In the genomic region with DNA sequence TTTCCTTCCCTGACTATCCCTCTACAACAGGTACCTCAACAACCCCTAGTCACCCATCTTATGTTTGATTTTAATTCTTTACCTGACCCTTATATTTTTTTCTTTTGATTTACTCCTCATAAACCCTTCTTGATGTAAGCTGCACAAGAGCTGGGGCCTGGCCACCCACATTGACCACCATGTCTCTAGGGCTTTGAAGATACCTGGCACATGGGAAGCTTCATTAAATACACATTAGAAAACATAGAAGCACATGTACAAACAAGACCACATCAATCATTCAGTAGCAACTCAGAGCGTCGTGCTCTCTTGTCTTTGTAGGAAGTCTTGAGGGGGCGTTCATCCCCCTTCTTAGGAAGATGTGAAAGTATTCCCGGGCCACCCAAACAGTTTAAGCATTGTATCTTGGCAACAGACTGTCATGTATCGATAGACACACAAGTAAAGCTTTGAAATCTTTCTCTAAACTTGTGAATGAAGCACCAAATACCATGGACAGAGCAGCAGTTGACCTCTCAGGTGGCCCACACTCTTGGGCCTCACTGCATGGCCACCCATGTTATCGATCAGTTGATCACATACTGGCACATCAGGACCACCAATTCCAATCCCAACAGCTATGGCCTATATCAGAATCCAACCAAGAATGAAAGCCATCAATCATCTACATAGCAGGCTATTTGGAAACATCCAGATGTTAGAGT, we compare ENCODE assay signal across 16 cellular contexts.
DNase-seq lines count a peak whose midpoint lies in the region; ATAC-seq and TF ChIP-seq lines count a peak whose summit lies in the region.
"Had no signal": no experiment of that assay in that cellular context is flagged by ENCODE, and none has a peak within 500 bp of the region (broad histone marks: within the 10 kb centered on the region; RNA-seq: fewer than 3 reads in every experiment).

No MANE protein-coding gene starts in this region.

- no peak for TF ChIP-seq EP300 in Ishikawa (IDR thresholded peaks at IDR 0.05; ENCODE audit: borderline replicate concordance)

- intact Hi-C loops in cardiac septum (cut with DNase I) (no loop called here), left ventricle myocardium superior (cut with micrococcal nuclease) (no loop called here)

- peaks cover 24% of the 10 kb centered on the region for H3K4me1 Mint-ChIP-seq in osteocyte (ENCODE audit: unreplicated experiment)
- H3K4me1 Mint-ChIP-seq: CD14-positive monocyte; CD4-positive, alpha-beta memory T cell had no signal

- H3K9me3 Mint-ChIP-seq in osteocyte (ENCODE audit: unreplicated experiment), result no peaks in the 10 kb centered on the region

- H3K27ac Mint-ChIP-seq in osteocyte (ENCODE audit: unreplicated experiment), result peak overlapping the region; percentile 7
- H3K27ac Mint-ChIP-seq: CD4-positive, alpha-beta memory T cell had no signal

- H3K27me3 Mint-ChIP-seq in osteocyte (ENCODE audit: unreplicated experiment), result no peaks in the 10 kb centered on the region

- no peak overlapping the region for H3K4me3 Mint-ChIP-seq in osteocyte (ENCODE audit: unreplicated experiment)
- H3K4me3 Mint-ChIP-seq: CD14-positive monocyte had no signal

- no peak for TF ChIP-seq CTCF in osteocyte (IDR thresholded peaks at IDR 0.05)

- DNase-seq in cardiac septum (ENCODE audit: low spot score), result peak; percentile 59
- DNase-seq in left ventricle myocardium superior, result no peak
- DNase-seq in osteocyte (ENCODE audit: extremely low spot score, unreplicated experiment), result no peak
- no peak for DNase-seq in activated CD8-positive, alpha-beta memory T cell treated with anti-CD3 and anti-CD28 coated beads, Interleukin-2, amount 50 U/mL, for 4 hours
- no peak for DNase-seq in SKM-1 (lab: John Stamatoyannopoulos, UW; ENCODE audit: unreplicated experiment)
- DNase-seq: 8988T; CD4-positive, alpha-beta memory T cell; DMS153; DMS79; GDM1; GOT3; H7; IMR-90 had no signal

- no peak for TF ChIP-seq RAD21 in Ishikawa (IDR thresholded peaks at IDR 0.05; ENCODE audit: low read depth)

- peaks cover 32% of the 10 kb centered on the region for H3K36me3 Mint-ChIP-seq in osteocyte (ENCODE audit: unreplicated experiment)
- H3K36me3 Mint-ChIP-seq: CD4-positive, alpha-beta memory T cell had no signal

- no peak for ATAC-seq in left ventricle myocardium superior
- no peak for ATAC-seq in GM18520 (IDR thresholded peaks at IDR 0.05; ENCODE audit: unreplicated experiment)

TF ChIP-seq in Ishikawa, 13 proteins besides CTCF, POLR2A, EP300 and RAD21:
- TF ChIP-seq, protein P1, sequence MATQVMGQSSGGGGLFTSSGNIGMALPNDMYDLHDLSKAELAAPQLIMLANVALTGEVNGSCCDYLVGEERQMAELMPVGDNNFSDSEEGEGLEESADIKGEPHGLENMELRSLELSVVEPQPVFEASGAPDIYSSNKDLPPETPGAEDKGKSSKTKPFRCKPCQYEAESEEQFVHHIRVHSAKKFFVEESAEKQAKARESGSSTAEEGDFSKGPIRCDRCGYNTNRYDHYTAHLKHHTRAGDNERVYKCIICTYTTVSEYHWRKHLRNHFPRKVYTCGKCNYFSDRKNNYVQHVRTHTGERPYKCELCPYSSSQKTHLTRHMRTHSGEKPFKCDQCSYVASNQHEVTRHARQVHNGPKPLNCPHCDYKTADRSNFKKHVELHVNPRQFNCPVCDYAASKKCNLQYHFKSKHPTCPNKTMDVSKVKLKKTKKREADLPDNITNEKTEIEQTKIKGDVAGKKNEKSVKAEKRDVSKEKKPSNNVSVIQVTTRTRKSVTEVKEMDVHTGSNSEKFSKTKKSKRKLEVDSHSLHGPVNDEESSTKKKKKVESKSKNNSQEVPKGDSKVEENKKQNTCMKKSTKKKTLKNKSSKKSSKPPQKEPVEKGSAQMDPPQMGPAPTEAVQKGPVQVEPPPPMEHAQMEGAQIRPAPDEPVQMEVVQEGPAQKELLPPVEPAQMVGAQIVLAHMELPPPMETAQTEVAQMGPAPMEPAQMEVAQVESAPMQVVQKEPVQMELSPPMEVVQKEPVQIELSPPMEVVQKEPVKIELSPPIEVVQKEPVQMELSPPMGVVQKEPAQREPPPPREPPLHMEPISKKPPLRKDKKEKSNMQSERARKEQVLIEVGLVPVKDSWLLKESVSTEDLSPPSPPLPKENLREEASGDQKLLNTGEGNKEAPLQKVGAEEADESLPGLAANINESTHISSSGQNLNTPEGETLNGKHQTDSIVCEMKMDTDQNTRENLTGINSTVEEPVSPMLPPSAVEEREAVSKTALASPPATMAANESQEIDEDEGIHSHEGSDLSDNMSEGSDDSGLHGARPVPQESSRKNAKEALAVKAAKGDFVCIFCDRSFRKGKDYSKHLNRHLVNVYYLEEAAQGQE (IDR thresholded peaks at IDR 0.05; ENCODE audit: low read depth), result peak; percentile 61
- no peak for TF ChIP-seq CEBPB (IDR thresholded peaks at IDR 0.05)
